ENCODE assay signal across 9 cellular contexts in genomic region chr2:159094173-159094737, GRCh38.
DNase-seq lines count a peak whose midpoint lies in the region; ATAC-seq and TF ChIP-seq lines count a peak whose summit lies in the region.
"Had no signal": no experiment of that assay in that cellular context is flagged by ENCODE, and none has a peak within 500 bp of the region (broad histone marks: within the 10 kb centered on the region; RNA-seq: fewer than 3 reads in every experiment).

No MANE protein-coding gene starts in this region.

- no peaks in the 10 kb centered on the region for H3K9me3 ChIP-seq in muscle layer of colon (ENCODE audit: low read length)
- H3K9me3 ChIP-seq in upper lobe of left lung: peaks cover 0 to 10% (median 3%) of the 10 kb centered on the region in 4 donors

- H3K9me3 Mint-ChIP-seq in activated naive CD4-positive, alpha-beta T cell treated with anti-CD3 and anti-CD28 coated beads for 36 hours: peaks cover 17% of the 10 kb centered on the region
- no peaks in the 10 kb centered on the region for H3K9me3 Mint-ChIP-seq in endothelial cell (ENCODE audit: unreplicated experiment)

- no peaks in the 10 kb centered on the region for H3K36me3 ChIP-seq in muscle layer of colon (ENCODE audit: insufficient read depth, low read length)
- peaks cover 0 to 3% (median 0%) of the 10 kb centered on the region in 4 donors for H3K36me3 ChIP-seq in upper lobe of left lung

- 68 to 69% methylated on average over 10 of the region's 10 CpGs for WGBS in upper lobe of left lung, 2 donors

- CTCF ChIA-PET in activated naive CD4-positive, alpha-beta T cell treated with anti-CD3 and anti-CD28 coated beads for 36 hours (lab: Charles Lee): interaction anchor here (0.7 kb wide), 1 partner anchor 128 kb away, joined by 3 read pairs; no protein-coding TSS in a partner anchor

- H3K36me3 Mint-ChIP-seq in activated naive CD4-positive, alpha-beta T cell treated with anti-CD3 and anti-CD28 coated beads for 36 hours (ENCODE audit: low read depth): peaks cover 16% of the 10 kb centered on the region
- H3K36me3 Mint-ChIP-seq in endothelial cell (ENCODE audit: low read depth, unreplicated experiment): peaks cover 24% of the 10 kb centered on the region

- DNase-seq in activated naive CD4-positive, alpha-beta T cell treated with anti-CD3 and anti-CD28 coated beads for 36 hours: peak; percentile 22
- DNase-seq in activated naive CD4-positive, alpha-beta T cell treated with anti-CD3 and anti-CD28 coated beads, Interleukin-2, amount 50 U/mL, for 16 hours: no peak
- DNase-seq in endothelial cell (ENCODE audit: low spot score) (no peak), upper lobe of left lung (no peak), activated gamma-delta T cell treated with Interleukin-2 at 50 U/mL for 16 hours (no peak)

- H3K4me3 Mint-ChIP-seq in activated naive CD4-positive, alpha-beta T cell treated with anti-CD3 and anti-CD28 coated beads for 36 hours: no peak overlapping the region
- no peak overlapping the region for H3K4me3 Mint-ChIP-seq in endothelial cell (ENCODE audit: unreplicated experiment)

- no peak for TF ChIP-seq POLR2A in upper lobe of left lung (IDR thresholded peaks at IDR 0.05)

- no peaks in the 10 kb centered on the region for H3K27me3 Mint-ChIP-seq in activated naive CD4-positive, alpha-beta T cell treated with anti-CD3 and anti-CD28 coated beads for 36 hours (ENCODE audit: low read depth)
- peaks cover 11% of the 10 kb centered on the region for H3K27me3 Mint-ChIP-seq in endothelial cell (ENCODE audit: unreplicated experiment)
- H3K27me3 Mint-ChIP-seq: brain had no signal

- TF ChIP-seq CTCF in endothelial cell (IDR thresholded peaks at IDR 0.05; ENCODE audit: unreplicated experiment) (no peak), upper lobe of left lung (IDR thresholded peaks at IDR 0.05) (no peak)

- H3K27ac Mint-ChIP-seq in activated naive CD4-positive, alpha-beta T cell treated with anti-CD3 and anti-CD28 coated beads for 36 hours: peak overlapping the region; percentile 33
- H3K27ac Mint-ChIP-seq in endothelial cell (ENCODE audit: unreplicated experiment): peak overlapping the region; percentile 18

- H3K4me3 ChIP-seq in muscle layer of colon (ENCODE audit: low read depth in 1 of 2, low read length in 2 of 2): no peak overlapping the region
- no peak overlapping the region for H3K4me3 ChIP-seq in upper lobe of left lung

- intact Hi-C loops in activated naive CD4-positive, alpha-beta T cell treated with anti-CD3 and anti-CD28 coated beads for 36 hours (cut with micrococcal nuclease): no loop called here

- H3K4me1 Mint-ChIP-seq in activated naive CD4-positive, alpha-beta T cell treated with anti-CD3 and anti-CD28 coated beads for 36 hours (ENCODE audit: low read depth): peaks cover 57% of the 10 kb centered on the region
- peaks cover 79% of the 10 kb centered on the region for H3K4me1 Mint-ChIP-seq in endothelial cell (ENCODE audit: unreplicated experiment)

- peak in 1 of 4 donors; percentile 16 for TF ChIP-seq EP300 in upper lobe of left lung (IDR thresholded peaks at IDR 0.05)

- H3K27ac ChIP-seq in muscle layer of colon (ENCODE audit: low read depth, low read length) (peak overlapping the region; percentile 65), upper lobe of left lung (peak overlapping the region; percentile 19 to 78 (median 54))

- H3K27me3 ChIP-seq in muscle layer of colon (ENCODE audit: control insufficient read depth in 1 of 2, insufficient read depth in 2 of 2, low read length in 2 of 2) (no peaks in the 10 kb centered on the region), upper lobe of left lung (no peaks in the 10 kb centered on the region)

- ATAC-seq in upper lobe of left lung (ENCODE audit: low FRiP score in 2 of 2) (peak in 1 of 2 donors; percentile 35), HG03571 (IDR thresholded peaks at IDR 0.05; ENCODE audit: unreplicated experiment) (no peak), GM21526 (IDR thresholded peaks at IDR 0.05; ENCODE audit: low FRiP score, unreplicated experiment) (no peak)

- no peak overlapping the region for H3K9ac ChIP-seq in muscle layer of colon (ENCODE audit: low read length)

- peaks cover 65% of the 10 kb centered on the region for H3K4me1 ChIP-seq in muscle layer of colon (ENCODE audit: insufficient read depth, low read length)
- peaks cover 63 to 81% (median 73%) of the 10 kb centered on the region in 4 donors for H3K4me1 ChIP-seq in upper lobe of left lung
